Comparison of ENCODE assay signal across 13 cellular contexts in the genomic region with DNA sequence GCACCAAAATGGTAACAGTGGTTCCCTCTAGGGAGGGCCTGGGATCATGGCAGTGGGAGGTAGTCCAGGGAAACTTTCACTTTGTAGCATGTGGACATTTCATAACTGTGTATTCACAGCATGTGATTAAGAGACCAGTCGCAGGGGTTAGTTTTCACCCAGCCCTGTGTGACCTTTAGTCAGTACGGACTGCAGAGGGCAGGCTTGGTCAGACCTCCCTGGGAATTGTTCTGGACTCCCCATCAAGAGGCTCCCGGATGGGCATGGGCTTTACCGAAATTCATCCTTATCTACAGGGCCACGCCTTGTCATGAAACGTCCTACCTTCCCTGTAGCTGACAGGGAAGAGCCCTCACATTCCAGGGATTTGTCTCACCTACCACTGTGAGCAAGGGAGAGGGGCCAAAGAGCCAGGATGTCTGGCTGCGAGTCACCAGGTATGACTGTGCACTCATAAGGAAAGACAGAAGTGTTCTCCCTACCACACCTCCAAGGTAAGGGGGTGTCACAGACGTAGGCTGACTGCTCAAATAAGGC. TPM values are rescaled to one million over a fixed set of nuclear protein-coding genes. Genes with fewer than 3 reads are reported as not detected.
DNase-seq lines count a peak whose midpoint lies in the region; ATAC-seq, FAIRE-seq and TF ChIP-seq lines count a peak whose summit lies in the region.
"Had no signal": no experiment of that assay in that cellular context is flagged by ENCODE, and none has a peak within 500 bp of the region (broad histone marks: within the 10 kb centered on the region; RNA-seq: fewer than 3 reads in every experiment).

No MANE protein-coding gene starts in this region.

- TF ChIP-seq EP300 in stomach (IDR thresholded peaks at IDR 0.05): no peak

- intact Hi-C loops in stomach (cut with DNase I; ENCODE audit: low total_unique reads): no loop called here

- TF ChIP-seq POLR2A in stomach (IDR thresholded peaks at IDR 0.05): no peak

- TF ChIP-seq CTCF in choroid plexus epithelial cell (conservative IDR thresholded peaks at IDR 0.05; ENCODE audit: low read depth, low read length) (peak; percentile 37), stomach (IDR thresholded peaks at IDR 0.05) (no peak), nephron progenitor cell (IDR thresholded peaks at IDR 0.05) (no peak)

- no peak for ATAC-seq in HG03135 (IDR thresholded peaks at IDR 0.05; ENCODE audit: unreplicated experiment)

- DNase-seq in HTR-8/SVneo (ENCODE audit: insufficient read length, low spot score): no peak
- peak; percentile 70 for DNase-seq in choroid plexus epithelial cell (ENCODE audit: low read depth)
- peak; percentile 88 for DNase-seq in islet precursor cell
- no peak for DNase-seq in stomach
- no peak for DNase-seq in nephron progenitor cell
- DNase-seq in NCI-H1092 treated with DMSO at 0.1 percent for 48 hours (lab: John Stamatoyannopoulos, UW): no peak
- DNase-seq in DMS 273 (lab: John Stamatoyannopoulos, UW; ENCODE audit: unreplicated experiment): no peak
- DNase-seq: hypothalamus, NCI-H524, T-helper 1 cell had no signal

- peak overlapping the region in 4 of 5 donors; percentile 11 to 76 (median 56) for H3K27ac ChIP-seq in stomach

- peak; percentile 13 for FAIRE-seq in HTR-8/SVneo (lab: Jason Lieb, UNC)

- H3K4me1 ChIP-seq in stomach: peaks cover 13 to 39% (median 16%) of the 10 kb centered on the region in 4 donors

- H3K27ac Mint-ChIP-seq in nephron progenitor cell: no peak overlapping the region
- H3K27ac Mint-ChIP-seq: brain; natural killer cell treated with Interleukin-12 subunit alpha and Interleukin-12 subunit beta and Interleukin-15 and Interleukin-18, amount 100 ng/mL, for 72 hours had no signal

- H3K36me3 ChIP-seq in stomach: peaks cover 66 to 100% (median 99%) of the 10 kb centered on the region in 4 donors

- H3K4me1 Mint-ChIP-seq in nephron progenitor cell: peaks cover 29% of the 10 kb centered on the region

- H3K4me3 ChIP-seq in choroid plexus epithelial cell (ENCODE audit: low read depth, low read length) (no peak overlapping the region), stomach (no peak overlapping the region)

- H3K27me3 ChIP-seq in stomach: no peaks in the 10 kb centered on the region

- WGBS in stomach, 5 donors: 68 to 74% (median 70%) methylated on average over 8 of the region's 8 CpGs

- no peaks in the 10 kb centered on the region for H3K9me3 ChIP-seq in stomach

- H3K9me3 Mint-ChIP-seq in nephron progenitor cell: no peaks in the 10 kb centered on the region
- H3K9me3 Mint-ChIP-seq: brain; natural killer cell treated with Interleukin-12 subunit alpha and Interleukin-12 subunit beta and Interleukin-15 and Interleukin-18, amount 100 ng/mL, for 72 hours had no signal

- H3K36me3 Mint-ChIP-seq in nephron progenitor cell (ENCODE audit: low read depth): peaks cover 51% of the 10 kb centered on the region

- H3K4me3 Mint-ChIP-seq in nephron progenitor cell: no peak overlapping the region
- H3K4me3 Mint-ChIP-seq: brain; natural killer cell treated with Interleukin-12 subunit alpha and Interleukin-12 subunit beta and Interleukin-15 and Interleukin-18, amount 100 ng/mL, for 72 hours had no signal

- H3K27me3 Mint-ChIP-seq in nephron progenitor cell (ENCODE audit: low read depth, poor library complexity): no peaks in the 10 kb centered on the region
- H3K27me3 Mint-ChIP-seq: brain; natural killer cell treated with Interleukin-12 subunit alpha and Interleukin-12 subunit beta and Interleukin-15 and Interleukin-18, amount 100 ng/mL, for 72 hours had no signal

RNA-seq across cellular contexts. Expression of a gene that starts 19.9 kb away (rescaled TPM):
- total RNA-seq in stomach: 100 to 1,000 TPM in 4 of 5 donors, 10 to 100 TPM in 1; 70.5 to 828 (median 245) TPM
- polyA plus RNA-seq in stomach: 100 to 1,000 TPM; 232 to 715 (median 360) TPM
- total RNA-seq: natural killer cell treated with Interleukin-12 subunit alpha and Interleukin-12 subunit beta and Interleukin-15 and Interleukin-18, amount 100 ng/mL, for 72 hours had no signal

RNA-seq across cellular contexts. Expression of a gene that starts 40.6 kb away (rescaled TPM):
- total RNA-seq in stomach: 100 to 1,000 TPM in 3 of 5 donors, 10 to 100 TPM in 2; 67.4 to 136 (median 118) TPM
- 100 to 1,000 TPM in 1 of 3 donors, 10 to 100 TPM in 2; 45.1 to 122 (median 90.8) TPM for polyA plus RNA-seq in stomach

Comparison
In these comparisons a context has a peak if more than half of its experiments do, and no peak if none do; other contexts are left out.
1. DNase-seq: peak in choroid plexus epithelial cell (single experiment) and islet precursor cell (single experiment); none in HTR-8/SVneo (single experiment), stomach (single experiment), nephron progenitor cell (single experiment), NCI-H1092 treated with DMSO at 0.1 percent for 48 hours (single experiment) and DMS 273 (single experiment).